In the genomic region with DNA sequence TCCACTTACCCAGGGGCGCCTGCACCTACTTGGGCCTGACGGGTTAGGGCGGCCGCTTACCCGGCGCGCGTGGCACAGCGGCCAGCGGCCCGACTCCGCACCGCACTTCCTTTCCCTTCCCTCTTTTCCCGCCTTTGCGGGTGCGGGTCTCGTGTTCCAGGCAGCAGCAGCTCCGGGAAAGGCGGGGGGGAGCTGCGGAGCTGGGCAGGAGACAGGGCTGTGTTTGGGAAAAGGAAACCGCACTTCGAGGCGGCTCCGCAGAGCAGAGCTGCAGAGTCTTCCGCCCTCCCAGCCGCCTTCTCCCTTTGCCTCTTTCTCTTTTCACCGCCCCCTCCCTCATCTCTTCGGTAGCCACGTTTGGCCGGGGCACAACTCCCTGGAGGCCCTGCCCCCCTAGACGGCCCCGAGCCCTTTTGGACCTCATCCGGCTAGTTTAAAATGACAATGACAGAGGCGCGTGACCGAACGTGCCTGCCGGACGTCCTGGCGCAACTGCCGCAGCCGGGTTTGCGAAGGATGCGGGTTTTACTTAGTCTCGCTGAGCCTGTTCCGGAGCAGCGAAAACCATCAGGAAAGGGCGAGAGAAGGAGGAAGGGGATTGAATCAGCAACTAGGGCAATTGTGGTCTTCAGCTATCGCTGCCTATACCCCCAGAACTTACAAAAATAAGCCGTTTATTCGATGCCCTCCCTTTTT, we compare ENCODE assay signal across 11 cellular contexts. TPM values are rescaled to one million over a fixed set of nuclear protein-coding genes. Genes with fewer than 3 reads are reported as not detected.
DNase-seq lines count a peak whose midpoint lies in the region; ATAC-seq and TF ChIP-seq lines count a peak whose summit lies in the region.
"Had no signal": no experiment of that assay in that cellular context is flagged by ENCODE, and none has a peak within 500 bp of the region (broad histone marks: within the 10 kb centered on the region; RNA-seq: fewer than 3 reads in every experiment).

No MANE protein-coding gene starts in this region.

- no peak overlapping the region for H3K18ac ChIP-seq in neuronal stem cell (ENCODE audit: low read length)

- no peak for TF ChIP-seq POLR2A in NB4 (IDR thresholded peaks at IDR 0.05; ENCODE audit: extremely low read depth, insufficient read length)

- no peak overlapping the region for H2BK5ac ChIP-seq in neuronal stem cell (ENCODE audit: low read length)

- H3K36me3 ChIP-seq in neuronal stem cell (replicated peaks in 1 of 2; ENCODE audit: control insufficient read depth in 2 of 2, insufficient read depth in 2 of 2, low read length in 2 of 2), result no peaks in the 10 kb centered on the region
- H3K36me3 ChIP-seq in left lung, result no peaks in the 10 kb centered on the region

- no peak overlapping the region for H3K4me2 ChIP-seq in neuronal stem cell (ENCODE audit: insufficient read depth, low read length, poor library complexity, severe bottlenecking)

- no CpG with 5 or more reads among the region's 51 CpGs for WGBS in neuronal stem cell (ENCODE audit: extremely low coverage in 2 of 2, insufficient read length in 2 of 2, insufficient replicate concordance in 1 of 2), 2 donors

- peaks cover 96% of the 10 kb centered on the region for H3K27me3 ChIP-seq in CD4-positive, alpha-beta T cell (ENCODE audit: control insufficient read depth, insufficient read depth, low read length)
- peaks cover 78 to 100% (median 99%) of the 10 kb centered on the region in 3 experiments for H3K27me3 ChIP-seq in neuronal stem cell (ENCODE audit: control insufficient read depth in 3 of 3, insufficient read depth in 3 of 3, low read depth in 1 of 3, low read length in 3 of 3)
- peaks cover 91 to 100% of the 10 kb centered on the region in 2 donors for H3K27me3 ChIP-seq in left lung

- H3K4me3 ChIP-seq in NB4 (ENCODE audit: low read depth, low read length) (no peak overlapping the region), neuronal stem cell (ENCODE audit: low read length in 2 of 2) (no peak overlapping the region), left lung (no peak overlapping the region)

- no peak for ATAC-seq in CD4-positive, alpha-beta T cell (ENCODE audit: poor library complexity)
- no peak for ATAC-seq in effector memory CD8-positive, alpha-beta T cell (replicated peaks)
- ATAC-seq in left lung (no peak), HG02610 (IDR thresholded peaks at IDR 0.05; ENCODE audit: unreplicated experiment) (no peak), GM18520 (IDR thresholded peaks at IDR 0.05; ENCODE audit: unreplicated experiment) (no peak)

- no peak overlapping the region for H4K91ac ChIP-seq in neuronal stem cell (ENCODE audit: low read depth, low read length, poor library complexity)

- no peak overlapping the region for H2AK5ac ChIP-seq in neuronal stem cell (ENCODE audit: low read depth, low read length)

- H4K8ac ChIP-seq in neuronal stem cell (ENCODE audit: low read depth, low read length), result no peak overlapping the region

- no peaks in the 10 kb centered on the region for H3K9me3 ChIP-seq in CD4-positive, alpha-beta T cell (ENCODE audit: control insufficient read depth, low read length)
- H3K9me3 ChIP-seq in neuronal stem cell (replicated peaks in 1 of 2; ENCODE audit: control insufficient read depth in 2 of 2, insufficient read depth in 1 of 2, low read depth in 1 of 2, low read length in 2 of 2) (no peaks in the 10 kb centered on the region), left lung (no peaks in the 10 kb centered on the region)

- no peak overlapping the region for H2BK15ac ChIP-seq in neuronal stem cell (ENCODE audit: low read length)

- no peak overlapping the region for H3K23ac ChIP-seq in neuronal stem cell (ENCODE audit: low read depth, low read length, poor library complexity)

- peaks cover 0 to 2% of the 10 kb centered on the region in 2 donors for H3K4me1 ChIP-seq in neuronal stem cell (ENCODE audit: control insufficient read depth in 2 of 2, insufficient read depth in 1 of 2, low read depth in 1 of 2, low read length in 2 of 2)
- peaks cover 0 to 27% of the 10 kb centered on the region in 2 donors for H3K4me1 ChIP-seq in left lung

- no peak overlapping the region for H2BK120ac ChIP-seq in neuronal stem cell (ENCODE audit: low read depth, low read length)

- no peak for DNase-seq in CD4-positive, alpha-beta T cell
- DNase-seq in NB4 (ENCODE audit: low read depth) (peak; percentile 14), neuronal stem cell (ENCODE audit: low spot score) (no peak), left lung (no peak), DMS114 treated with DMSO at 0.1 percent for 48 hours (lab: John Stamatoyannopoulos, UW; ENCODE audit: unreplicated experiment) (no peak)
- DNase-seq in effector memory CD8-positive, alpha-beta T cell, result no peak
- DNase-seq: NCI-H1417 treated with DMSO at 0.1 percent for 48 hours, nucleus accumbens had no signal

- H3K14ac ChIP-seq in neuronal stem cell (ENCODE audit: low read length), result no peak overlapping the region

- H3K79me1 ChIP-seq in neuronal stem cell (ENCODE audit: low read depth, low read length), result no peaks in the 10 kb centered on the region

- POLR2A ChIA-PET in CD4-positive, alpha-beta T cell (lab: Charles Lee), result no interaction called here

- H3K4me3 Mint-ChIP-seq in CD4-positive, alpha-beta T cell, result peak overlapping the region; percentile 54
- H3K4me3 Mint-ChIP-seq in effector memory CD8-positive, alpha-beta T cell, result peak overlapping the region; percentile 49 to 65

- H3K9ac ChIP-seq in neuronal stem cell (ENCODE audit: low read depth, low read length, poor library complexity), result no peak overlapping the region

- H3K27me3 Mint-ChIP-seq in CD4-positive, alpha-beta T cell, result peaks cover 90% of the 10 kb centered on the region
- H3K27me3 Mint-ChIP-seq in effector memory CD8-positive, alpha-beta T cell, result peaks cover 86 to 100% of the 10 kb centered on the region in 2 donors

- H3K9me3 Mint-ChIP-seq in CD4-positive, alpha-beta T cell, result no peaks in the 10 kb centered on the region
- H3K9me3 Mint-ChIP-seq in effector memory CD8-positive, alpha-beta T cell, result no peaks in the 10 kb centered on the region

- H3K4me1 Mint-ChIP-seq in CD4-positive, alpha-beta T cell (ENCODE audit: low read depth), result peaks cover 17% of the 10 kb centered on the region
- peaks cover 28 to 38% of the 10 kb centered on the region in 2 donors for H3K4me1 Mint-ChIP-seq in effector memory CD8-positive, alpha-beta T cell (ENCODE audit: low read depth in 2 of 2)

- H3K36me3 Mint-ChIP-seq in CD4-positive, alpha-beta T cell (ENCODE audit: low read depth), result no peaks in the 10 kb centered on the region
- H3K36me3 Mint-ChIP-seq in effector memory CD8-positive, alpha-beta T cell (ENCODE audit: insufficient read depth), result peaks cover 3% of the 10 kb centered on the region

- peak overlapping the region; percentile 74 for H2AFZ ChIP-seq in neuronal stem cell (ENCODE audit: low read length)

- no peak for TF ChIP-seq CTCF in CD4-positive, alpha-beta T cell (IDR thresholded peaks at IDR 0.05)
- TF ChIP-seq CTCF in NB4 (IDR thresholded peaks at IDR 0.05; ENCODE audit: low read depth, low read length), result no peak
- TF ChIP-seq CTCF in left lung (IDR thresholded peaks at IDR 0.05), result no peak

- no peak overlapping the region for H3K4ac ChIP-seq in neuronal stem cell (ENCODE audit: low read length)

- intact Hi-C loops in CD4-positive, alpha-beta T cell (cut with DNase I, micrococcal nuclease), result no loop called here
- intact Hi-C loops in left lung (cut with DNase I), result no loop called here

- CTCF ChIA-PET in CD4-positive, alpha-beta T cell (lab: Charles Lee), result no interaction called here

- H2BK12ac ChIP-seq in neuronal stem cell (ENCODE audit: low read length), result no peak overlapping the region

- no peak overlapping the region for H3K27ac Mint-ChIP-seq in CD4-positive, alpha-beta T cell
- H3K27ac Mint-ChIP-seq in effector memory CD8-positive, alpha-beta T cell, result peak overlapping the region in 1 of 2 donors; percentile 20

- H3K27ac ChIP-seq in CD4-positive, alpha-beta T cell (ENCODE audit: low read depth, low read length), result no peak overlapping the region
- no peak overlapping the region for H3K27ac ChIP-seq in neuronal stem cell (replicated peaks; ENCODE audit: low read length)
- no peak overlapping the region for H3K27ac ChIP-seq in left lung

RNA-seq across cellular contexts. Expression of gene PAX2, which starts 7.9 kb away (rescaled TPM):
- total RNA-seq in CD4-positive, alpha-beta T cell, result not detected
- 0.17 TPM for polyA plus RNA-seq in neuronal stem cell (2013, experiment 1 of 2)
- 0.25 TPM for polyA plus RNA-seq in neuronal stem cell (2013, experiment 2 of 2)
- total RNA-seq in left lung, result not detected
- polyA plus RNA-seq: esophagus had no signal
